In genomic region chr21:28444131-28444530, GRCh38 we compare ENCODE assay signal across 17 cellular contexts.
"Had no signal": no experiment of that assay in that cellular context is flagged by ENCODE, and none has a peak within 500 bp of the region (broad histone marks: within the 10 kb centered on the region; RNA-seq: fewer than 3 reads in every experiment).

No MANE protein-coding gene starts in this region.

- H3K4me3 ChIP-seq: adrenal gland, heart left ventricle, mucosa of descending colon, right atrium auricular region, spleen, transverse colon had no signal

- DNase-seq: activated B cell treated with CpG ODN at 0.5 μM for 24 hours; activated CD4-positive, alpha-beta T cell treated with anti-CD3 and anti-CD28 coated beads, Interleukin-2, amount 10 ng/mL, durations not matched to agents 24 days and 14 days; activated naive CD4-positive, alpha-beta T cell treated with anti-CD3 and anti-CD28 coated beads, Interleukin-2, amount 10 ng/mL, durations not matched to agents 7 days and 5 days; adrenal gland; effector memory CD4-positive, alpha-beta T cell; heart left ventricle; mammary epithelial cell; mucosa of descending colon; naive thymus-derived CD8-positive, alpha-beta T cell; posterior cingulate gyrus; spleen; stimulated activated CD4-positive, alpha-beta T cell treated with anti-CD3 and anti-CD28 coated beads, Interleukin-1b, Interleukin-23, amount 100 ng/mL, for 48 hours; stimulated activated naive B cell treated with anti-CD40 and anti-IgM and Interleukin-4, amounts not matched to agents 10 μg/mL and 1 μg/mL and 100 μg/mL, for 72 hours; transverse colon had no signal

- H3K36me3 ChIP-seq: adrenal gland, heart left ventricle, neutrophil, right atrium auricular region, spleen, transverse colon had no signal

- H3K27ac ChIP-seq: adrenal gland, heart left ventricle, neutrophil, right atrium auricular region, spleen, transverse colon had no signal

- ATAC-seq: activated T-helper 17 cell treated with anti-CD3 and anti-CD28 coated beads, Interleukin-2, amount 50 U/mL, for 72 hours; heart left ventricle; mucosa of descending colon; naive thymus-derived CD8-positive, alpha-beta T cell; stimulated activated naive B cell treated with anti-CD40 and anti-IgM and Interleukin-4, amounts not matched to agents 10 μg/mL and 1 μg/mL and 100 μg/mL, for 72 hours had no signal

- H3K27me3 ChIP-seq: adrenal gland, heart left ventricle, neutrophil, right atrium auricular region, spleen, transverse colon had no signal

- H3K9me3 ChIP-seq: adrenal gland, heart left ventricle, mucosa of descending colon, neutrophil, right atrium auricular region, transverse colon had no signal

- H3K4me1 ChIP-seq: adrenal gland, heart left ventricle, right atrium auricular region, spleen, transverse colon had no signal
